1 cellular context compared by ENCODE assay signal in the genomic region with DNA sequence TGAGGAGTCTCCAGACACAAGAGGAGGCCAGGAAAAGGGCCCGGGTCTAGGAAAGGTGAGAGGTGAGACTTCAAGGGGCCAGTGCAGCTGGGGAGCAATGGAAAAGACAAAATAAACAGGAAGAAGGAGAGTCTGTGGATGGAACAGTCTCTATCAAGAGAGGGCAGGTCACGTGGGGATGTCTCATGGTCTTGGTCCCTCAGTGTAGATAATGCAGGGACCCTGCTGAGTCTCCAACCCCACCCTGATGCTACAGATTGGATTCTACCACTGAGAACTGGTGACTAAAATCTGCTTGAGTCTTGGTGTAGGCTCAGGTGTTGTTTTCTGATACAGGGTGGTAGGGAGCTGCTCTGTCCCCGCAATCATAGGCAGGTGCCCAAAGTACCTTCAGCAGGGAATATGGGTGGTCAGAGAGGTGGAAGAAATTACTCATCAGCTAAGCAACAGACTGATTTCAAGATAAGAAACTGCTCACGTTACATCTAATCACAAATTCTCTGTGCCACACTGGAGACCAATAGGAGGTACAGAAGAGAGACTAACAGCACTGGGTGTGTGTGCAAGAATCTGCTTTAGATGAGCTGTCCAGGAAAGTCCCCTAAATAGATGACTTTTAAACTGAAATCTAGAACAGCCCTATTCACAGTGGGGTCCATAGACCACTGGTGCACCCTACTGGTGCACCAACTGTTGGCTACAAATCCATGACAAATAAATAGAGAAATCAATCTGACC.
TF ChIP-seq lines count a peak whose summit lies in the region.

No MANE protein-coding gene starts in this region.

TF ChIP-seq in K562, 482 proteins besides CTCF, POLR2A, EP300 and RAD21 (continued from another document and continues in another):
- no peak for TF ChIP-seq ETV6 (IDR thresholded peaks at IDR 0.05; ENCODE audit: borderline replicate concordance in 1 of 2, low read depth in 2 of 2, low read length in 1 of 2)
- TF ChIP-seq ETV6 (CRISPR knock-in tag; IDR thresholded peaks at IDR 0.05; ENCODE audit: borderline replicate concordance), result no peak
- TF ChIP-seq KLF10 (CRISPR knock-in tag; IDR thresholded peaks at IDR 0.05), result no peak
- no peak for TF ChIP-seq NR3C1 (CRISPR knock-in tag; IDR thresholded peaks at IDR 0.05)
- no peak for TF ChIP-seq ZNF212 (CRISPR knock-in tag; IDR thresholded peaks at IDR 0.05)
- TF ChIP-seq MECOM (CRISPR knock-in tag; IDR thresholded peaks at IDR 0.05), result 0 out of 2 replicates have a peak, but pooled peaks have one; percentile 44
- no peak for TF ChIP-seq CHD2 (IDR thresholded peaks at IDR 0.05; ENCODE audit: low read depth, low read length)
- TF ChIP-seq THRAP3 (IDR thresholded peaks at IDR 0.05; ENCODE audit: borderline replicate concordance), result no peak
- TF ChIP-seq TCFL5 (CRISPR knock-in tag; conservative IDR thresholded peaks at IDR 0.05), result no peak
- TF ChIP-seq JUND (IDR thresholded peaks at IDR 0.05; ENCODE audit: borderline replicate concordance, low read depth, low read length), result peak; percentile 75; the same call in 1 of the 2 replicates
- peak; percentile 67; the same call in 2 of the 3 replicates for TF ChIP-seq JUND (tag; IDR thresholded peaks at IDR 0.05; ENCODE audit: borderline replicate concordance, low read depth, low read length)
- 0 out of 2 replicates have a peak, but pooled peaks have one; percentile 3 for TF ChIP-seq NCOR1 (IDR thresholded peaks at IDR 0.05)
- no peak for TF ChIP-seq ZC3H8 (IDR thresholded peaks at IDR 0.05)
- TF ChIP-seq, protein P1, sequence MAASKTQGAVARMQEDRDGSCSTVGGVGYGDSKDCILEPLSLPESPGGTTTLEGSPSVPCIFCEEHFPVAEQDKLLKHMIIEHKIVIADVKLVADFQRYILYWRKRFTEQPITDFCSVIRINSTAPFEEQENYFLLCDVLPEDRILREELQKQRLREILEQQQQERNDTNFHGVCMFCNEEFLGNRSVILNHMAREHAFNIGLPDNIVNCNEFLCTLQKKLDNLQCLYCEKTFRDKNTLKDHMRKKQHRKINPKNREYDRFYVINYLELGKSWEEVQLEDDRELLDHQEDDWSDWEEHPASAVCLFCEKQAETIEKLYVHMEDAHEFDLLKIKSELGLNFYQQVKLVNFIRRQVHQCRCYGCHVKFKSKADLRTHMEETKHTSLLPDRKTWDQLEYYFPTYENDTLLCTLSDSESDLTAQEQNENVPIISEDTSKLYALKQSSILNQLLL (CRISPR knock-in tag; IDR thresholded peaks at IDR 0.05; ENCODE audit: borderline replicate concordance), result no peak
- no peak for TF ChIP-seq ZBTB8A (IDR thresholded peaks at IDR 0.05; ENCODE audit: partially characterized antibody)
- TF ChIP-seq YY1 (IDR thresholded peaks at IDR 0.05; ENCODE audit: borderline replicate concordance in 1 of 3, control insufficient read depth in 1 of 3, extremely low read depth in 1 of 3, insufficient read depth in 3 of 3, insufficient read length in 1 of 3, insufficient replicate concordance in 2 of 3, low read depth in 1 of 3, low read length in 2 of 3), result no peak
- no peak for TF ChIP-seq ETS2 (tag; IDR thresholded peaks at IDR 0.05; ENCODE audit: borderline replicate concordance, poor library complexity, severe bottlenecking)
- TF ChIP-seq, protein P2, sequence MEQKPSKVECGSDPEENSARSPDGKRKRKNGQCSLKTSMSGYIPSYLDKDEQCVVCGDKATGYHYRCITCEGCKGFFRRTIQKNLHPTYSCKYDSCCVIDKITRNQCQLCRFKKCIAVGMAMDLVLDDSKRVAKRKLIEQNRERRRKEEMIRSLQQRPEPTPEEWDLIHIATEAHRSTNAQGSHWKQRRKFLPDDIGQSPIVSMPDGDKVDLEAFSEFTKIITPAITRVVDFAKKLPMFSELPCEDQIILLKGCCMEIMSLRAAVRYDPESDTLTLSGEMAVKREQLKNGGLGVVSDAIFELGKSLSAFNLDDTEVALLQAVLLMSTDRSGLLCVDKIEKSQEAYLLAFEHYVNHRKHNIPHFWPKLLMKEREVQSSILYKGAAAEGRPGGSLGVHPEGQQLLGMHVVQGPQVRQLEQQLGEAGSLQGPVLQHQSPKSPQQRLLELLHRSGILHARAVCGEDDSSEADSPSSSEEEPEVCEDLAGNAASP (IDR thresholded peaks at IDR 0.05), result no peak
- TF ChIP-seq, protein P3, sequence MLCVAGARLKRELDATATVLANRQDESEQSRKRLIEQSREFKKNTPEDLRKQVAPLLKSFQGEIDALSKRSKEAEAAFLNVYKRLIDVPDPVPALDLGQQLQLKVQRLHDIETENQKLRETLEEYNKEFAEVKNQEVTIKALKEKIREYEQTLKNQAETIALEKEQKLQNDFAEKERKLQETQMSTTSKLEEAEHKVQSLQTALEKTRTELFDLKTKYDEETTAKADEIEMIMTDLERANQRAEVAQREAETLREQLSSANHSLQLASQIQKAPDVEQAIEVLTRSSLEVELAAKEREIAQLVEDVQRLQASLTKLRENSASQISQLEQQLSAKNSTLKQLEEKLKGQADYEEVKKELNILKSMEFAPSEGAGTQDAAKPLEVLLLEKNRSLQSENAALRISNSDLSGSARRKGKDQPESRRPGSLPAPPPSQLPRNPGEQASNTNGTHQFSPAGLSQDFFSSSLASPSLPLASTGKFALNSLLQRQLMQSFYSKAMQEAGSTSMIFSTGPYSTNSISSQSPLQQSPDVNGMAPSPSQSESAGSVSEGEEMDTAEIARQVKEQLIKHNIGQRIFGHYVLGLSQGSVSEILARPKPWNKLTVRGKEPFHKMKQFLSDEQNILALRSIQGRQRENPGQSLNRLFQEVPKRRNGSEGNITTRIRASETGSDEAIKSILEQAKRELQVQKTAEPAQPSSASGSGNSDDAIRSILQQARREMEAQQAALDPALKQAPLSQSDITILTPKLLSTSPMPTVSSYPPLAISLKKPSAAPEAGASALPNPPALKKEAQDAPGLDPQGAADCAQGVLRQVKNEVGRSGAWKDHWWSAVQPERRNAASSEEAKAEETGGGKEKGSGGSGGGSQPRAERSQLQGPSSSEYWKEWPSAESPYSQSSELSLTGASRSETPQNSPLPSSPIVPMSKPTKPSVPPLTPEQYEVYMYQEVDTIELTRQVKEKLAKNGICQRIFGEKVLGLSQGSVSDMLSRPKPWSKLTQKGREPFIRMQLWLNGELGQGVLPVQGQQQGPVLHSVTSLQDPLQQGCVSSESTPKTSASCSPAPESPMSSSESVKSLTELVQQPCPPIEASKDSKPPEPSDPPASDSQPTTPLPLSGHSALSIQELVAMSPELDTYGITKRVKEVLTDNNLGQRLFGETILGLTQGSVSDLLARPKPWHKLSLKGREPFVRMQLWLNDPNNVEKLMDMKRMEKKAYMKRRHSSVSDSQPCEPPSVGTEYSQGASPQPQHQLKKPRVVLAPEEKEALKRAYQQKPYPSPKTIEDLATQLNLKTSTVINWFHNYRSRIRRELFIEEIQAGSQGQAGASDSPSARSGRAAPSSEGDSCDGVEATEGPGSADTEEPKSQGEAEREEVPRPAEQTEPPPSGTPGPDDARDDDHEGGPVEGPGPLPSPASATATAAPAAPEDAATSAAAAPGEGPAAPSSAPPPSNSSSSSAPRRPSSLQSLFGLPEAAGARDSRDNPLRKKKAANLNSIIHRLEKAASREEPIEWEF (CRISPR knock-in tag; IDR thresholded peaks at IDR 0.05), result no peak
- TF ChIP-seq, protein P4, sequence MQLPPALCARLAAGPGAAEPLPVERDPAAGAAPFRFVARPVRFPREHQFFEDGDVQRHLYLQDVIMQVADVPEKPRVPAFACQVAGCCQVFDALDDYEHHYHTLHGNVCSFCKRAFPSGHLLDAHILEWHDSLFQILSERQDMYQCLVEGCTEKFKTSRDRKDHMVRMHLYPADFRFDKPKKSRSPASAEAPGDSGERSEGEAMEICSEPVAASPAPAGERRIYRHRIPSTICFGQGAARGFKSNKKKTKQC (CRISPR knock-in tag; IDR thresholded peaks at IDR 0.05), result no peak
- peak; percentile 88; the same call in 1 of the 2 replicates for TF ChIP-seq CTBP1 (IDR thresholded peaks at IDR 0.05; ENCODE audit: borderline replicate concordance)
- TF ChIP-seq IRF2 (CRISPR knock-in tag; IDR thresholded peaks at IDR 0.05), result no peak
- TF ChIP-seq U2AF1 (optimal IDR thresholded peaks at IDR 0.05; ENCODE audit: low read depth, low read length), result no peak
- TF ChIP-seq, protein P5, sequence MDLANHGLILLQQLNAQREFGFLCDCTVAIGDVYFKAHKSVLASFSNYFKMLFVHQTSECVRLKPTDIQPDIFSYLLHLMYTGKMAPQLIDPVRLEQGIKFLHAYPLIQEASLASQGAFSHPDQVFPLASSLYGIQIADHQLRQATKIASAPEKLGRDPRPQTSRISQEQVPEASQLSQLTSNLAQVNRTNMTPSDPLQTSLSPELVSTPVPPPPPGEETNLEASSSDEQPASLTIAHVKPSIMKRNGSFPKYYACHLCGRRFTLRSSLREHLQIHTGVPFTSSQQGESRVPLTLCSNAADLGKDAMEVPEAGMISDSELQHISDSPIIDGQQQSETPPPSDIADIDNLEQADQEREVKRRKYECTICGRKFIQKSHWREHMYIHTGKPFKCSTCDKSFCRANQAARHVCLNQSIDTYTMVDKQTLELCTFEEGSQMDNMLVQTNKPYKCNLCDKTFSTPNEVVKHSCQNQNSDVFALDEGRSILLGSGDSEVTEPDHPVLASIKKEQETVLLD (IDR thresholded peaks at IDR 0.05), result no peak
- TF ChIP-seq CC2D1A (IDR thresholded peaks at IDR 0.05), result no peak
- TF ChIP-seq, protein P6, sequence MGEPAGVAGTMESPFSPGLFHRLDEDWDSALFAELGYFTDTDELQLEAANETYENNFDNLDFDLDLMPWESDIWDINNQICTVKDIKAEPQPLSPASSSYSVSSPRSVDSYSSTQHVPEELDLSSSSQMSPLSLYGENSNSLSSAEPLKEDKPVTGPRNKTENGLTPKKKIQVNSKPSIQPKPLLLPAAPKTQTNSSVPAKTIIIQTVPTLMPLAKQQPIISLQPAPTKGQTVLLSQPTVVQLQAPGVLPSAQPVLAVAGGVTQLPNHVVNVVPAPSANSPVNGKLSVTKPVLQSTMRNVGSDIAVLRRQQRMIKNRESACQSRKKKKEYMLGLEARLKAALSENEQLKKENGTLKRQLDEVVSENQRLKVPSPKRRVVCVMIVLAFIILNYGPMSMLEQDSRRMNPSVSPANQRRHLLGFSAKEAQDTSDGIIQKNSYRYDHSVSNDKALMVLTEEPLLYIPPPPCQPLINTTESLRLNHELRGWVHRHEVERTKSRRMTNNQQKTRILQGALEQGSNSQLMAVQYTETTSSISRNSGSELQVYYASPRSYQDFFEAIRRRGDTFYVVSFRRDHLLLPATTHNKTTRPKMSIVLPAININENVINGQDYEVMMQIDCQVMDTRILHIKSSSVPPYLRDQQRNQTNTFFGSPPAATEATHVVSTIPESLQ (CRISPR knock-in tag; IDR thresholded peaks at IDR 0.05), result no peak
- TF ChIP-seq, protein P7, sequence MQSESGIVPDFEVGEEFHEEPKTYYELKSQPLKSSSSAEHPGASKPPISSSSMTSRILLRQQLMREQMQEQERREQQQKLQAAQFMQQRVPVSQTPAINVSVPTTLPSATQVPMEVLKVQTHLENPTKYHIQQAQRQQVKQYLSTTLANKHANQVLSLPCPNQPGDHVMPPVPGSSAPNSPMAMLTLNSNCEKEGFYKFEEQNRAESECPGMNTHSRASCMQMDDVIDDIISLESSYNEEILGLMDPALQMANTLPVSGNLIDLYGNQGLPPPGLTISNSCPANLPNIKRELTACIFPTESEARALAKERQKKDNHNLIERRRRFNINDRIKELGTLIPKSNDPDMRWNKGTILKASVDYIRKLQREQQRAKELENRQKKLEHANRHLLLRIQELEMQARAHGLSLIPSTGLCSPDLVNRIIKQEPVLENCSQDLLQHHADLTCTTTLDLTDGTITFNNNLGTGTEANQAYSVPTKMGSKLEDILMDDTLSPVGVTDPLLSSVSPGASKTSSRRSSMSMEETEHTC (IDR thresholded peaks at IDR 0.05), result peak; percentile 88
- no peak for TF ChIP-seq PHTF2 (CRISPR knock-in tag; IDR thresholded peaks at IDR 0.05)
- peak; percentile 53 to 76; a peak in 2 of 4 replicates for TF ChIP-seq FOXK2 (conservative IDR thresholded peaks at IDR 0.05 in 1 of 2, IDR thresholded peaks at IDR 0.05 in 1 of 2; ENCODE audit: low read depth in 2 of 2)
- peak in 1 of 2 experiments; percentile 69; a peak in 1 of 4 replicates for TF ChIP-seq RCOR1 (IDR thresholded peaks at IDR 0.05; ENCODE audit: borderline replicate concordance in 1 of 2, low read depth in 2 of 2, low read length in 2 of 2)
- TF ChIP-seq ZSCAN32 (CRISPR knock-in tag; IDR thresholded peaks at IDR 0.05), result no peak
- TF ChIP-seq ZNF644 (tag; IDR thresholded peaks at IDR 0.05; ENCODE audit: low read depth), result peak; percentile 57; the same call in 1 of the 2 replicates
- no peak for TF ChIP-seq HMGN3 (IDR thresholded peaks at IDR 0.05; ENCODE audit: borderline replicate concordance, extremely low read depth, insufficient read length, low read depth, low read length)
- TF ChIP-seq SIRT6 (IDR thresholded peaks at IDR 0.05; ENCODE audit: low read depth, low read length), result no peak
- TF ChIP-seq MAZ (CRISPR knock-in tag; conservative IDR thresholded peaks at IDR 0.05 in 1 of 2, IDR thresholded peaks at IDR 0.05 in 1 of 2), result peak in 1 of 2 experiments; percentile 27; a peak in 1 of 4 replicates
- peak; percentile 96 for TF ChIP-seq FOSL1 (tag; conservative IDR thresholded peaks at IDR 0.05)
- peak; percentile 80 for TF ChIP-seq RAD51 (IDR thresholded peaks at IDR 0.05; ENCODE audit: borderline replicate concordance, low read depth)
- TF ChIP-seq, protein P8, sequence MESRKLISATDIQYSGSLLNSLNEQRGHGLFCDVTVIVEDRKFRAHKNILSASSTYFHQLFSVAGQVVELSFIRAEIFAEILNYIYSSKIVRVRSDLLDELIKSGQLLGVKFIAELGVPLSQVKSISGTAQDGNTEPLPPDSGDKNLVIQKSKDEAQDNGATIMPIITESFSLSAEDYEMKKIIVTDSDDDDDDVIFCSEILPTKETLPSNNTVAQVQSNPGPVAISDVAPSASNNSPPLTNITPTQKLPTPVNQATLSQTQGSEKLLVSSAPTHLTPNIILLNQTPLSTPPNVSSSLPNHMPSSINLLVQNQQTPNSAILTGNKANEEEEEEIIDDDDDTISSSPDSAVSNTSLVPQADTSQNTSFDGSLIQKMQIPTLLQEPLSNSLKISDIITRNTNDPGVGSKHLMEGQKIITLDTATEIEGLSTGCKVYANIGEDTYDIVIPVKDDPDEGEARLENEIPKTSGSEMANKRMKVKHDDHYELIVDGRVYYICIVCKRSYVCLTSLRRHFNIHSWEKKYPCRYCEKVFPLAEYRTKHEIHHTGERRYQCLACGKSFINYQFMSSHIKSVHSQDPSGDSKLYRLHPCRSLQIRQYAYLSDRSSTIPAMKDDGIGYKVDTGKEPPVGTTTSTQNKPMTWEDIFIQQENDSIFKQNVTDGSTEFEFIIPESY (CRISPR knock-in tag; IDR thresholded peaks at IDR 0.05), result no peak
- no peak for TF ChIP-seq RFX7 (CRISPR knock-in tag; IDR thresholded peaks at IDR 0.05)
- no peak for TF ChIP-seq TAF15 (IDR thresholded peaks at IDR 0.05; ENCODE audit: low read depth, low read length)
- no peak for TF ChIP-seq ZNF282 (CRISPR knock-in tag; IDR thresholded peaks at IDR 0.05)
- peak; percentile 99 for TF ChIP-seq MYNN (IDR thresholded peaks at IDR 0.05)
- TF ChIP-seq MYNN (CRISPR knock-in tag; IDR thresholded peaks at IDR 0.05), result peak; percentile 67; the same call in 1 of the 2 replicates
- no peak for TF ChIP-seq SMARCB1 (IDR thresholded peaks at IDR 0.05; ENCODE audit: insufficient read length, low read depth)
- no peak for TF ChIP-seq ARID2 (IDR thresholded peaks at IDR 0.05)
